Comparison of ENCODE assay signal across 20 cellular contexts in the genomic region with DNA sequence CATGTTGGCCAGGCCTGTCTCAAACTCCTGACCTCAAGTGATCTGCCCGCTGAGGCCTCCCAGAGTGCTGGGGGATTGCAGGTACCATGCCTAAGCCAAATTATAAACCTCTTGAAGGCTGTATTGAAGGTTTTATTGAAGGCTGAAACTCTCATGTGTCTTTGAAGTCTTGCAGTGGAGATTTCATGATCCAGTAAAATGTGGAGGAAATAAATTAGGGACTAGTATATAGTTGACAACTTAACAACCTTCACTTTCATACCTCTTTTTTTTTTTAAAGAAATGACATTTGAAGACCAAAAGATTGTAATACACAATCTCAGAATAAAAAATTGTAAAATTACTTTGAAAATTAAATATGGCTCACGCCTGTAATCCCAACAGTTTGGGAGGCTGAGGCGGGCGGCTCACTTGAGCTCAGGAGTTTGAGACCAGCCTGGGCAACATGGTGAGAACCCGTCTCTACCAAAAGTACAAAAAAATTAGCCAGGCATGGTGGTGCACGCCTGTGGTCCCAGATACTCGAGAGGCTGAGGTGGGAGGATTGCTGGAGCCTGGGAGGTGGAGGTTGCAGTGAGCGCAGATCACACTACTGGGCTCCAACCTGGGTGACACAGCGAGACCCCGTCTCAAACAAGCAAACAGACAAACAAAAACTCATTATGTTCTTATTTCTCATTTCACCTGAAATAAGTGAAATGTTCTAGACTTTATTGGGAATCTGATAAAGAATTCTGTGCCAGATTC. TPM values are rescaled to one million over a fixed set of nuclear protein-coding genes. Genes with fewer than 3 reads are reported as not detected.
A peak's percentile ranks its signal among the peaks of the same experiment; 100 is the strongest.
DNase-seq lines count a peak whose midpoint lies in the region; ATAC-seq, FAIRE-seq and TF ChIP-seq lines count a peak whose summit lies in the region.
"Had no signal": no experiment of that assay in that cellular context is flagged by ENCODE, and none has a peak within 500 bp of the region (broad histone marks: within the 10 kb centered on the region; RNA-seq: fewer than 3 reads in every experiment).

No MANE protein-coding gene starts in this region.

- H3K27ac Mint-ChIP-seq in T-cell (peak overlapping the region; percentile 58 to 66), naive B cell (peak overlapping the region in 5 of 6 donors; percentile 11 to 85 (median 76))
- no peak overlapping the region for H3K27ac Mint-ChIP-seq in activated CD4-positive, alpha-beta memory T cell treated with anti-CD3 and anti-CD28 coated beads, Interleukin-2, amount 10 ng/mL, durations not matched to agents 7 days and 5 days

- peak overlapping the region in 2 of 3 experiments; percentile 17 to 29; a peak in 3 of 6 replicates for H3K4me3 ChIP-seq in HepG2 (replicated peaks in 1 of 3; ENCODE audit: insufficient read depth in 1 of 3, low read depth in 2 of 3, low read length in 3 of 3)
- H3K4me3 ChIP-seq in right lobe of liver = no peak overlapping the region
- H3K4me3 ChIP-seq: HAP-1 had no signal

- H3K4me1 Mint-ChIP-seq in T-cell (peaks cover 67 to 79% (median 68%) of the 10 kb centered on the region in 3 donors), naive B cell (peaks cover 41 to 68% (median 60%) of the 10 kb centered on the region in 3 donors)
- H3K4me1 Mint-ChIP-seq in activated CD4-positive, alpha-beta memory T cell treated with anti-CD3 and anti-CD28 coated beads, Interleukin-2, amount 10 ng/mL, durations not matched to agents 7 days and 5 days = peaks cover 66% of the 10 kb centered on the region

- peak overlapping the region; percentile 95 for H3K4me2 ChIP-seq in HepG2 (ENCODE audit: low read depth, low read length)

- POLR2A ChIA-PET in HepG2 (lab: Yijun Ruan, JAX) (interaction anchor here (2.2 kb wide), 1 partner anchor 35 kb away, joined by 8 read pairs; no protein-coding TSS in a partner anchor), T-cell (lab: Charles Lee) (interaction anchor here in 1 of 2 donors (0.6 kb wide), 1 partner anchor 40 kb away, joined by 4 read pairs; no protein-coding TSS in a partner anchor)
- POLR2A ChIA-PET in activated CD4-positive, alpha-beta memory T cell treated with anti-CD3 and anti-CD28 coated beads, Interleukin-2, amount 10 ng/mL, durations not matched to agents 7 days and 5 days (lab: Charles Lee) = no interaction called here

- TF ChIP-seq POLR2A in HepG2 (IDR thresholded peaks at IDR 0.05; ENCODE audit: insufficient read depth in 1 of 2, low read depth in 2 of 2, low read length in 2 of 2) (no peak; a peak in 1 of 4 replicates), right lobe of liver (IDR thresholded peaks at IDR 0.05) (no peak)

- no peaks in the 10 kb centered on the region; a peak in 1 of 5 replicates for H3K27me3 ChIP-seq in HepG2 (ENCODE audit: control insufficient read depth in 1 of 2, insufficient read depth in 2 of 2, low read length in 2 of 2)
- H3K27me3 ChIP-seq in right lobe of liver = no peaks in the 10 kb centered on the region

- H3K9me3 Mint-ChIP-seq in T-cell (no peaks in the 10 kb centered on the region), naive B cell (no peaks in the 10 kb centered on the region)
- no peaks in the 10 kb centered on the region for H3K9me3 Mint-ChIP-seq in activated CD4-positive, alpha-beta memory T cell treated with anti-CD3 and anti-CD28 coated beads, Interleukin-2, amount 10 ng/mL, durations not matched to agents 7 days and 5 days

- peaks cover 100% of the 10 kb centered on the region for H3K79me2 ChIP-seq in HepG2 (ENCODE audit: insufficient read depth, low read length)

- no peak for TF ChIP-seq RAD21 in HepG2 (CRISPR knock-in tag; IDR thresholded peaks at IDR 0.05)

- H3K27me3 Mint-ChIP-seq in T-cell (no peaks in the 10 kb centered on the region), naive B cell (no peaks in the 10 kb centered on the region)
- no peaks in the 10 kb centered on the region for H3K27me3 Mint-ChIP-seq in activated CD4-positive, alpha-beta memory T cell treated with anti-CD3 and anti-CD28 coated beads, Interleukin-2, amount 10 ng/mL, durations not matched to agents 7 days and 5 days

- H3K36me3 Mint-ChIP-seq in T-cell = peaks cover 40% of the 10 kb centered on the region
- peaks cover 4 to 10% of the 10 kb centered on the region in 2 donors for H3K36me3 Mint-ChIP-seq in naive B cell
- peaks cover 48% of the 10 kb centered on the region for H3K36me3 Mint-ChIP-seq in activated CD4-positive, alpha-beta memory T cell treated with anti-CD3 and anti-CD28 coated beads, Interleukin-2, amount 10 ng/mL, durations not matched to agents 7 days and 5 days (ENCODE audit: low read depth)

- CTCF ChIA-PET in HepG2 (lab: Yijun Ruan, JAX; ENCODE audit: low intra/inter-chr PET ratio, low total read pairs) (no interaction called here), T-cell (lab: Charles Lee) (interaction anchor here in 1 of 2 donors (0.7 kb wide), 1 partner anchor 53 kb away, joined by 3 read pairs; no protein-coding TSS in a partner anchor)
- CTCF ChIA-PET in activated CD4-positive, alpha-beta memory T cell treated with anti-CD3 and anti-CD28 coated beads, Interleukin-2, amount 10 ng/mL, durations not matched to agents 7 days and 5 days (lab: Charles Lee) = no interaction called here

- no peak for TF ChIP-seq CTCF in HepG2 (CRISPR knock-in tag; IDR thresholded peaks at IDR 0.05)
- no peak for TF ChIP-seq CTCF in right lobe of liver (IDR thresholded peaks at IDR 0.05)

- H4K20me1 ChIP-seq in HepG2 (ENCODE audit: insufficient read depth, low read length) = peaks cover 93% of the 10 kb centered on the region

- no peak for DNase-seq in HepG2 (ENCODE audit: low spot score)
- DNase-seq in right lobe of liver = no peak
- no peak for DNase-seq in T-cell
- DNase-seq in naive B cell = no peak
- no peak for DNase-seq in cortex of kidney (lab: John Stamatoyannopoulos, UW)
- no peak for DNase-seq in activated CD4-positive, alpha-beta memory T cell treated with anti-CD3 and anti-CD28 coated beads, Interleukin-2, amount 10 ng/mL, durations not matched to agents 7 days and 5 days
- no peak for DNase-seq in NCI-H446 (lab: John Stamatoyannopoulos, UW)
- DNase-seq: DMS153; GF-D8; Kasumi-1; MM.1S; NCI-H1092; NCI-H146; NCI-H2081 treated with DMSO at 0.1 percent for 48 hours; NCI-H748 treated with DMSO at 0.1 percent for 48 hours; NK-92 treated with Interleukin-12 subunit alpha and Interleukin-12 subunit beta, amount 100 ng/mL, for 24 hours had no signal

- H3K36me3 ChIP-seq in HepG2 (replicated peaks in 1 of 2; ENCODE audit: control insufficient read depth in 1 of 2, insufficient read depth in 2 of 2, low read length in 2 of 2) (peaks cover 5 to 65% of the 10 kb centered on the region in 2 experiments; a peak in 4 of 5 replicates), right lobe of liver (no peaks in the 10 kb centered on the region)
- H3K36me3 ChIP-seq: HAP-1 had no signal

- in situ Hi-C loops in HepG2 (cut with HindIII; ENCODE audit: extremely low pct_ligation_motif_present, low pct_unique_long_range_greater_than_20kb) = loop anchor here (25.0 kb wide), 1 partner anchor 315 kb away; no protein-coding TSS in a partner anchor

- WGBS in HepG2 (ENCODE audit: low lambda C conversion rate) = 80% methylated on average over 10 of the region's 10 CpGs
- WGBS in right lobe of liver (ENCODE audit: insufficient coverage, low coverage, low lambda C conversion rate, missing lambda C conversion rate) = 95% methylated on average over 7 of the region's 10 CpGs

- no peak for FAIRE-seq in HepG2 (lab: Jason Lieb, UNC)
- FAIRE-seq: RCC 7860 had no signal

- no TSS peak for BruUV-seq in HepG2 (replicated peaks; lab: Mats Ljungman, UMichigan)

- H3K4me3 Mint-ChIP-seq in T-cell = peak overlapping the region in 2 of 3 donors; percentile 7 to 43
- peak overlapping the region in 1 of 8 donors; percentile 61 for H3K4me3 Mint-ChIP-seq in naive B cell
- no peak overlapping the region for H3K4me3 Mint-ChIP-seq in activated CD4-positive, alpha-beta memory T cell treated with anti-CD3 and anti-CD28 coated beads, Interleukin-2, amount 10 ng/mL, durations not matched to agents 7 days and 5 days
- H3K4me3 Mint-ChIP-seq: CD14-positive monocyte had no signal

- ATAC-seq in HepG2 = no peak
- no peak for ATAC-seq in right lobe of liver
- ATAC-seq in T-cell (replicated peaks in 1 of 4) = no peak
- ATAC-seq in naive B cell (ENCODE audit: low read depth in 2 of 2) = no peak
- ATAC-seq: Right ventricle myocardium inferior had no signal

- H3K9me3 ChIP-seq in HepG2 (ENCODE audit: low read length) (no peaks in the 10 kb centered on the region), right lobe of liver (no peaks in the 10 kb centered on the region)
- H3K9me3 ChIP-seq: HAP-1 had no signal

- H3K27ac ChIP-seq in HepG2 (ENCODE audit: extremely low read length, insufficient read depth, low read length) (no peak overlapping the region), right lobe of liver (no peak overlapping the region)

- TF ChIP-seq EP300 in HepG2 (IDR thresholded peaks at IDR 0.05; ENCODE audit: low read depth in 2 of 2, low read length in 2 of 2) = no peak
- no peak for TF ChIP-seq EP300 in HepG2 (CRISPR knock-in tag; IDR thresholded peaks at IDR 0.05; ENCODE audit: borderline replicate concordance)

- no peak overlapping the region for H2AFZ ChIP-seq in HepG2 (ENCODE audit: low read length)

- intact Hi-C loops in HepG2 (cut with micrococcal nuclease; ENCODE audit: unreplicated experiment) (no loop called here), right lobe of liver (cut with DNase I) (no loop called here)

- H3K4me1 ChIP-seq in HepG2 (ENCODE audit: insufficient read depth, low read length) = peaks cover 88% of the 10 kb centered on the region
- peaks cover 0 to 36% (median 1%) of the 10 kb centered on the region in 4 donors for H3K4me1 ChIP-seq in right lobe of liver

- no peak overlapping the region; the same call in 1 of the 2 replicates for H3K9ac ChIP-seq in HepG2 (ENCODE audit: insufficient read depth, low read depth, low read length)

RNA-seq across cellular contexts. Expression of gene EML4, which starts 8.0 kb away (rescaled TPM):
- total RNA-seq in HepG2 (2016; rRNA removed; fragmentation: Illumina TruSeq; extraction: Trizol) (243 and 362 TPM in 2 replicates), right lobe of liver (10 to 100 TPM; 28.3 to 55.7 (median 36.7) TPM), T-cell (100 to 1,000 TPM; 101 to 223 (median 123) TPM)
- 33.1 and 38.2 TPM in 2 replicates for total RNA-seq in HepG2 (2016; cell fraction: cytosol; rRNA removed; fragmentation: Illumina TruSeq; extraction: Trizol; ENCODE audit: low read depth)
- total RNA-seq in HepG2 (2016; cell fraction: insoluble cytoplasmic fraction; rRNA removed; fragmentation: Illumina TruSeq; extraction: Trizol) = 236 and 353 TPM in 2 replicates
- total RNA-seq in HepG2 (2016; cell fraction: membrane; rRNA removed; fragmentation: Illumina TruSeq; extraction: Trizol) = 84.2 and 89.8 TPM in 2 replicates
- total RNA-seq in HepG2 (2016; cell fraction: nucleus; rRNA removed; fragmentation: Illumina TruSeq; extraction: Trizol) = 261 and 283 TPM in 2 replicates
- polyA plus RNA-seq in HepG2 (2011; rRNA removed) (355 and 476 TPM in 2 replicates), naive B cell (ENCODE audit: low read depth in 6 of 6) (10 to 100 TPM; 33.3 to 77.6 (median 62.5) TPM)
- 199 and 296 TPM in 2 replicates for polyA plus RNA-seq in HepG2 (2011; cell fraction: cytosol; rRNA removed)
- 364 and 369 TPM in 2 replicates for polyA plus RNA-seq in HepG2 (2011; cell fraction: nucleus; rRNA removed)
- 244 and 400 TPM in 2 replicates for polyA plus RNA-seq in HepG2 (2012)
- 6.9 and 8.0 TPM in 2 replicates for polyA plus RNA-seq in HepG2 (2016; cell fraction: cytosol; fragmentation: Illumina TruSeq; extraction: Trizol; ENCODE audit: low read depth)
- 247 and 266 TPM in 2 replicates for polyA plus RNA-seq in HepG2 (2016; cell fraction: insoluble cytoplasmic fraction; fragmentation: Illumina TruSeq; extraction: Trizol; ENCODE audit: low read depth)
- polyA plus RNA-seq in HepG2 (2016; cell fraction: membrane; fragmentation: Illumina TruSeq; extraction: Trizol; ENCODE audit: low read depth) = 32.1 and 33.7 TPM in 2 replicates
- 219 and 231 TPM in 2 replicates for polyA plus RNA-seq in HepG2 (2016; cell fraction: nucleus; fragmentation: Illumina TruSeq; extraction: Trizol; ENCODE audit: insufficient read depth, low read depth)
- polyA minus RNA-seq in HepG2 (2011; rRNA and poly(A)+ RNA removed; ENCODE audit: low replicate concordance) = 36.9 and 556 TPM in 2 replicates
- polyA minus RNA-seq in HepG2 (2011; cell fraction: cytosol; rRNA and poly(A)+ RNA removed) = 400 and 421 TPM in 2 replicates
- 1,279 and 1,350 TPM in 2 replicates for polyA minus RNA-seq in HepG2 (2011; cell fraction: nucleus; rRNA and poly(A)+ RNA removed)
- total RNA-seq in activated CD4-positive, alpha-beta memory T cell treated with anti-CD3 and anti-CD28 coated beads, Interleukin-2, amount 10 ng/mL, durations not matched to agents 7 days and 5 days = 100 to 1,000 TPM; 130 to 133 TPM

Comparison
In these comparisons a context has a peak if more than half of its experiments do, and no peak if none do; other contexts are left out.
1. H3K4me3 ChIP-seq: peak in HepG2 (2 of 3); none in right lobe of liver (0 of 3).